Comparison of ENCODE assay signal across 8 cellular contexts in genomic region chr4:54064317-54065275, GRCh38. TPM values are rescaled to one million over a fixed set of nuclear protein-coding genes. Genes with fewer than 3 reads are reported as not detected.
A peak's percentile ranks its signal among the peaks of the same experiment; 100 is the strongest.
DNase-seq lines count a peak whose midpoint lies in the region; ATAC-seq and TF ChIP-seq lines count a peak whose summit lies in the region.

CHIC2 (minus strand) TSS chr4:54064605; CDS start chr4:54064300, 305 bp downstream.

- peaks cover 39% of the 10 kb centered on the region for H3K4me1 Mint-ChIP-seq in CD14-positive monocyte
- peaks cover 25% of the 10 kb centered on the region for H3K4me1 Mint-ChIP-seq in dendritic cell treated with granulocyte-macrophage colony-stimulating factor and Interleukin-4, amounts not matched to agents 40 ng/mL and 50 ng/mL, for 4 days (ENCODE audit: low read depth)

- H3K36me3 Mint-ChIP-seq in CD14-positive monocyte: peaks cover 7 to 9% of the 10 kb centered on the region in 2 donors
- peaks cover 17% of the 10 kb centered on the region for H3K36me3 Mint-ChIP-seq in dendritic cell treated with granulocyte-macrophage colony-stimulating factor and Interleukin-4, amounts not matched to agents 40 ng/mL and 50 ng/mL, for 4 days (ENCODE audit: low read depth)

- peaks cover 0 to 3% (median 1%) of the 10 kb centered on the region in 3 donors for H3K27me3 Mint-ChIP-seq in CD14-positive monocyte (ENCODE audit: low read depth in 3 of 3)
- H3K27me3 Mint-ChIP-seq in dendritic cell treated with granulocyte-macrophage colony-stimulating factor and Interleukin-4, amounts not matched to agents 40 ng/mL and 50 ng/mL, for 4 days: peaks cover 3% of the 10 kb centered on the region

- intact Hi-C loops in CD14-positive monocyte (cut with micrococcal nuclease): loop anchor here (5.0 to 10.0 kb wide), 3 partner anchors 150 to 690 kb away; partner anchors contain the start of gene FIP1L1 (in 1 of the 2)
- intact Hi-C loops in dendritic cell treated with granulocyte-macrophage colony-stimulating factor and Interleukin-4, amounts not matched to agents 40 ng/mL and 50 ng/mL, for 4 days (cut with micrococcal nuclease): loop anchor here (2.0 to 5.0 kb wide), 2 partner anchors 28 to 62 kb away; no protein-coding TSS in a partner anchor

- TF ChIP-seq CTCF in CD14-positive monocyte (IDR thresholded peaks at IDR 0.05): no peak

- DNase-seq in CD14-positive monocyte (ENCODE audit: low spot score): peak; percentile 93
- peak; percentile 94 for DNase-seq in NCI-H774 (lab: John Stamatoyannopoulos, UW)
- peak; percentile 91 to 92 for DNase-seq in activated CD4-positive, alpha-beta T cell treated with anti-CD3 and anti-CD28 coated beads, Interleukin-2, amount 50 U/mL, for 24 hours (ENCODE audit: low read depth in 1 of 2, low spot score in 1 of 2)
- peak; percentile 97 for DNase-seq in left lobe of liver (ENCODE audit: low spot score)
- DNase-seq in stimulated activated CD4-positive, alpha-beta T cell treated with anti-CD3 and anti-CD28 coated beads, Interleukin-2, amount 100 ng/mL, for 24 hours: peak; percentile 95 to 96

- H3K9me3 Mint-ChIP-seq in CD14-positive monocyte: no peaks in the 10 kb centered on the region
- H3K9me3 Mint-ChIP-seq in dendritic cell treated with granulocyte-macrophage colony-stimulating factor and Interleukin-4, amounts not matched to agents 40 ng/mL and 50 ng/mL, for 4 days: no peaks in the 10 kb centered on the region

- peak within 1 kb of the TSS; percentile 91 to 96 for H3K4me3 Mint-ChIP-seq in CD14-positive monocyte
- peak within 1 kb of the TSS; percentile 89 for H3K4me3 Mint-ChIP-seq in dendritic cell treated with granulocyte-macrophage colony-stimulating factor and Interleukin-4, amounts not matched to agents 40 ng/mL and 50 ng/mL, for 4 days

- H3K27ac Mint-ChIP-seq in CD14-positive monocyte: peak within 1 kb of the TSS; percentile 96 to 99 (median 98)
- H3K27ac Mint-ChIP-seq in dendritic cell treated with granulocyte-macrophage colony-stimulating factor and Interleukin-4, amounts not matched to agents 40 ng/mL and 50 ng/mL, for 4 days: peak within 1 kb of the TSS; percentile 97

- ATAC-seq in GM19397 (IDR thresholded peaks at IDR 0.05; ENCODE audit: unreplicated experiment): peak; percentile 97
- peak; percentile 94 for ATAC-seq in HG03565 (IDR thresholded peaks at IDR 0.05; ENCODE audit: unreplicated experiment)
- ATAC-seq in left lobe of liver: peak; percentile 93

RNA-seq across cellular contexts. Expression of gene CHIC2, which starts in this region (rescaled TPM):
- 10 to 100 TPM; 73.4 to 83.3 TPM for polyA plus RNA-seq in CD14-positive monocyte
- total RNA-seq in left lobe of liver: 9.6 TPM

Comparison
In these comparisons a context has a peak if more than half of its experiments do, and no peak if none do; other contexts are left out.
1. Peak in every context shown above with its lines: DNase-seq and ATAC-seq.